In the genomic region with DNA sequence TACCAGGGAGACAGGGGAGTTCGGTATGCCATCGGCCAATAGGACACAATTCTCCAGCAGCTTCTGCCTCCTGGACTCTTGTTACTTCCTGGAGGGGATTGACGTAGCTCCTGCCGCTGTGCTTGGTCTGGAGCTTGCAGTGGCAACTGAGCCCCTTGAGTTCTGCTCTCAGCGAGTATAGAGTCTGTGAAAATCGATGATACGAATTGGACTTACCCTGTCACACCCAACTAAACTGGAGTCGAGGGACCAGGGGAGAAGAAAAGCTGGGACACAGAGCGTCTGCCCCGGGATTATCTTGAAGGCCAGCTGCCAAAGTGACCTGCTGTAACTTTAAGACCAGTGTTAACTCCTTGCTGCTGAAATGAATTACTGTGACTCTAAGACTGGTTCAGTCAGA, we compare ENCODE assay signal across 12 cellular contexts. TPM values are rescaled to one million over a fixed set of nuclear protein-coding genes. Genes with fewer than 3 reads are reported as not detected.
DNase-seq lines count a peak whose midpoint lies in the region; ATAC-seq and TF ChIP-seq lines count a peak whose summit lies in the region.
"Had no signal": no experiment of that assay in that cellular context is flagged by ENCODE, and none has a peak within 500 bp of the region (broad histone marks: within the 10 kb centered on the region; RNA-seq: fewer than 3 reads in every experiment).

No MANE protein-coding gene starts in this region.

- H3K9ac ChIP-seq in neural progenitor cell = no peak overlapping the region

- H3K79me2 ChIP-seq in neural progenitor cell (ENCODE audit: low read depth) = peaks cover 69% of the 10 kb centered on the region

- H3K27me3 ChIP-seq in Caco-2 (replicated peaks; ENCODE audit: control insufficient read depth, insufficient read depth, low read length) = no peaks in the 10 kb centered on the region
- H3K27me3 ChIP-seq in heart left ventricle = no peaks in the 10 kb centered on the region
- no peaks in the 10 kb centered on the region for H3K27me3 ChIP-seq in neural progenitor cell
- H3K27me3 ChIP-seq: tibial nerve had no signal

- BruUV-seq in Caco-2 (replicated peaks; lab: Mats Ljungman, UMichigan) = no TSS peak

- H3K4me3 ChIP-seq in Caco-2 (ENCODE audit: low read depth, low read length) (no peak overlapping the region), heart left ventricle (peak overlapping the region in 8 of 12 donors; percentile 10 to 34 (median 23)), neural progenitor cell (no peak overlapping the region)
- H3K4me3 ChIP-seq: tibial nerve had no signal

- DNase-seq in Caco-2 (no peak), WTC11 (ENCODE audit: low spot score) (no peak), heart left ventricle (peak in 1 of 5 donors; percentile 33), neural progenitor cell (ENCODE audit: low spot score) (no peak), EL (no peak), CD14-positive monocyte (ENCODE audit: low spot score) (no peak)
- DNase-seq in stimulated activated naive CD4-positive, alpha-beta T cell treated with Interleukin-2 at 50 U/mL for 16 hours (lab: John Stamatoyannopoulos, UW) = no peak
- DNase-seq: activated CD8-positive, alpha-beta memory T cell treated with anti-CD3 and anti-CD28 coated beads, Interleukin-2, amount 50 U/mL, for 4 hours; NCI-H446; stimulated activated CD4-positive, alpha-beta T cell treated with anti-CD3 and anti-CD28 coated beads, Interleukin-4, amount 100 ng/mL, for 1 hour had no signal

- no peak overlapping the region for H2AFZ ChIP-seq in neural progenitor cell (replicated peaks)

- H3K27ac ChIP-seq in heart left ventricle (peak overlapping the region in 11 of 12 donors; percentile 45 to 88 (median 73)), neural progenitor cell (no peak overlapping the region)

- no peaks in the 10 kb centered on the region for H3K27me3 Mint-ChIP-seq in Caco-2 (ENCODE audit: insufficient read depth, unreplicated experiment)
- no peaks in the 10 kb centered on the region for H3K27me3 Mint-ChIP-seq in WTC11 (ENCODE audit: low read depth)
- peaks cover under 1% of the 10 kb centered on the region for H3K27me3 Mint-ChIP-seq in neural progenitor cell (ENCODE audit: insufficient read depth, low read depth)
- H3K27me3 Mint-ChIP-seq in CD14-positive monocyte (ENCODE audit: low read depth in 3 of 3) = peaks cover 0 to 2% (median 1%) of the 10 kb centered on the region in 3 donors

- TF ChIP-seq CTCF in Caco-2 (IDR thresholded peaks at IDR 0.05; ENCODE audit: insufficient read depth in 1 of 2, low read depth in 1 of 2, low read length in 1 of 2, severe bottlenecking in 1 of 2, unreplicated experiment in 1 of 2) (no peak), WTC11 (IDR thresholded peaks at IDR 0.05) (no peak), heart left ventricle (IDR thresholded peaks at IDR 0.05) (no peak), neural progenitor cell (IDR thresholded peaks at IDR 0.05) (no peak), CD14-positive monocyte (IDR thresholded peaks at IDR 0.05) (no peak)

- CTCF ChIA-PET in Caco-2 (lab: Charles Lee) (interaction anchor here (0.6 kb wide), 1 partner anchor 58 kb away, joined by 3 read pairs; no protein-coding TSS in a partner anchor), WTC11 (lab: Charles Lee) (interaction anchor here (0.7 to 1.4 kb wide), 3 partner anchors 65 to 107 kb away, joined by 3 to 4 read pairs (median 3); no protein-coding TSS in a partner anchor)

- H3K36me3 Mint-ChIP-seq in Caco-2 (ENCODE audit: insufficient read depth, unreplicated experiment) (peaks cover 58% of the 10 kb centered on the region), WTC11 (peaks cover 19% of the 10 kb centered on the region), neural progenitor cell (peaks cover 20% of the 10 kb centered on the region), CD14-positive monocyte (peaks cover 46 to 61% of the 10 kb centered on the region in 2 donors)

- intact Hi-C loops in Caco-2 (cut with micrococcal nuclease; ENCODE audit: unreplicated experiment) (loop anchor here (5.0 kb wide), 2 partner anchors 44 to 66 kb away; no protein-coding TSS in a partner anchor), heart left ventricle (cut with DNase I) (loop anchor here in 1 of 10 donors (5.0 kb wide), 1 partner anchor 44 kb away; no protein-coding TSS in a partner anchor), CD14-positive monocyte (cut with micrococcal nuclease) (no loop called here)

- peaks cover 40% of the 10 kb centered on the region for H3K4me1 Mint-ChIP-seq in Caco-2 (ENCODE audit: low read depth, unreplicated experiment)
- H3K4me1 Mint-ChIP-seq in WTC11 = peaks cover 58% of the 10 kb centered on the region
- H3K4me1 Mint-ChIP-seq in neural progenitor cell = peaks cover 48% of the 10 kb centered on the region
- peaks cover 46% of the 10 kb centered on the region for H3K4me1 Mint-ChIP-seq in CD14-positive monocyte

- H3K36me3 ChIP-seq in Caco-2 (ENCODE audit: control insufficient read depth, insufficient read depth, low read length) = no peaks in the 10 kb centered on the region
- peaks cover 0 to 22% (median 0%) of the 10 kb centered on the region in 9 donors for H3K36me3 ChIP-seq in heart left ventricle
- H3K36me3 ChIP-seq in neural progenitor cell = no peaks in the 10 kb centered on the region

- peaks cover 15% of the 10 kb centered on the region for H3K9me3 ChIP-seq in Caco-2
- peaks cover 0 to 15% (median 9%) of the 10 kb centered on the region in 12 donors for H3K9me3 ChIP-seq in heart left ventricle
- no peaks in the 10 kb centered on the region for H3K9me3 ChIP-seq in neural progenitor cell (ENCODE audit: low read depth)

- H3K27ac Mint-ChIP-seq in Caco-2 (ENCODE audit: unreplicated experiment) (peak overlapping the region; percentile 82), WTC11 (peak overlapping the region; percentile 85), neural progenitor cell (peak overlapping the region; percentile 8), CD14-positive monocyte (peak overlapping the region in 2 of 7 donors; percentile 1)

- peak overlapping the region; percentile 69 for H3K4me2 ChIP-seq in neural progenitor cell

- ATAC-seq in WTC11 (no peak), heart left ventricle (peak in 3 of 4 donors; percentile 48 to 61 (median 60)), GM19023 (IDR thresholded peaks at IDR 0.05; ENCODE audit: unreplicated experiment) (no peak)

- no peak for TF ChIP-seq POLR2A in heart left ventricle (IDR thresholded peaks at IDR 0.05)

- H3K4me3 Mint-ChIP-seq in Caco-2 (ENCODE audit: unreplicated experiment) (no peak overlapping the region), WTC11 (no peak overlapping the region), neural progenitor cell (no peak overlapping the region), CD14-positive monocyte (no peak overlapping the region)

- H4K20me1 ChIP-seq in neural progenitor cell (ENCODE audit: low read depth) = peaks cover 32% of the 10 kb centered on the region

- peaks cover 45% of the 10 kb centered on the region for H3F3A ChIP-seq in neural progenitor cell (ENCODE audit: low read depth)

- POLR2A ChIA-PET in Caco-2 (lab: Charles Lee) (no interaction called here), WTC11 (lab: Charles Lee) (interaction anchor here (1.1 kb wide), 1 partner anchor 22 kb away, joined by 3 read pairs; the partner anchor contains the start of gene SEC14L1)

- H3K9me3 Mint-ChIP-seq in Caco-2 (ENCODE audit: unreplicated experiment) (peaks cover 10% of the 10 kb centered on the region), WTC11 (peaks cover 11% of the 10 kb centered on the region), neural progenitor cell (peaks cover 16% of the 10 kb centered on the region), CD14-positive monocyte (peaks cover 8 to 27% (median 22%) of the 10 kb centered on the region in 7 donors)

- 17 to 33% (median 27%) methylated on average over 8 to 10 of the region's 10 CpGs for WGBS in heart left ventricle, 4 donors

- peaks cover 25% of the 10 kb centered on the region for H3K4me1 ChIP-seq in Caco-2
- peaks cover 25 to 80% (median 67%) of the 10 kb centered on the region in 12 donors for H3K4me1 ChIP-seq in heart left ventricle
- peaks cover 63% of the 10 kb centered on the region for H3K4me1 ChIP-seq in neural progenitor cell

TF ChIP-seq in WTC11, 78 proteins besides CTCF, POLR2A, EP300 and RAD21 (continues in another document):
- TF ChIP-seq FOXP1 (CRISPR knock-in tag; IDR thresholded peaks at IDR 0.05; ENCODE audit: borderline replicate concordance) (no peak), NFE2L1 (CRISPR knock-in tag; IDR thresholded peaks at IDR 0.05) (no peak), FOXP4 (CRISPR knock-in tag; IDR thresholded peaks at IDR 0.05) (no peak)
- TF ChIP-seq, protein P1, sequence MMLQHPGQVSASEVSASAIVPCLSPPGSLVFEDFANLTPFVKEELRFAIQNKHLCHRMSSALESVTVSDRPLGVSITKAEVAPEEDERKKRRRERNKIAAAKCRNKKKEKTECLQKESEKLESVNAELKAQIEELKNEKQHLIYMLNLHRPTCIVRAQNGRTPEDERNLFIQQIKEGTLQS (CRISPR knock-in tag; conservative IDR thresholded peaks at IDR 0.05) = no peak

RNA-seq across cellular contexts. Expression of gene SEC14L1, which starts 22.2 kb away (rescaled TPM):
- total RNA-seq in Caco-2 (2022) (92.0 and 96.1 TPM in 2 replicates), WTC11 (2021) (77.2 to 82.8 TPM (median 81.0 TPM) in 3 replicates), heart left ventricle (100 to 1,000 TPM in 1 of 9 donors, 10 to 100 TPM in 8; 43.6 to 116 (median 53.7) TPM), neural progenitor cell (ENCODE audit: low replicate concordance) (60.6 and 75.0 TPM in 2 replicates)
- polyA plus RNA-seq in heart left ventricle (10 to 100 TPM; 26.6 to 69.5 TPM), CD14-positive monocyte (10 to 100 TPM; 34.1 to 43.2 TPM)

Comparison
In these comparisons a context has a peak if more than half of its experiments do, and no peak if none do; other contexts are left out.
1. H3K4me3 ChIP-seq: peak in heart left ventricle (8 of 12); none in Caco-2 (single experiment) and neural progenitor cell (single experiment).
2. ATAC-seq: peak in heart left ventricle (3 of 4); none in WTC11 (single experiment) and GM19023 (single experiment).